Comparison of ENCODE assay signal across 10 cellular contexts in genomic region chr1:29113407-29114117, GRCh38.
"Had no signal": no experiment of that assay in that cellular context is flagged by ENCODE, and none has a peak within 500 bp of the region (broad histone marks: within the 10 kb centered on the region; RNA-seq: fewer than 3 reads in every experiment).

No MANE protein-coding gene starts in this region.

- H3K9me3 Mint-ChIP-seq: activated T-helper 1 cell treated with anti-CD3 and anti-CD28 coated beads, Interleukin-12 subunit alpha, Interleukin-12 subunit beta, Interleukin-2, Interleukin-4 antibody, amounts not matched to agents 30 ng/mL and 10 ng/mL and 1 ng/mL, durations not matched to agents 14 hours and 24 hours and 36 hours; mesothelial cell of epicardium; neural progenitor cell; stimulated activated naive B cell treated with anti-CD40 and anti-IgM and Interleukin-4, amounts not matched to agents 10 μg/mL and 1 μg/mL and 100 μg/mL, for 72 hours had no signal

- H3K4me1 Mint-ChIP-seq: mesothelial cell of epicardium; neural progenitor cell; stimulated activated naive B cell treated with anti-CD40 and anti-IgM and Interleukin-4, amounts not matched to agents 10 μg/mL and 1 μg/mL and 100 μg/mL, for 72 hours had no signal

- DNase-seq: activated CD8-positive, alpha-beta memory T cell treated with anti-CD3 and anti-CD28 coated beads, Interleukin-2, amount 50 U/mL, for 48 hours; heart right ventricle; stimulated activated CD4-positive, alpha-beta T cell treated with anti-CD3 and anti-CD28 coated beads, Interleukin-12 subunit alpha, Interleukin-12 subunit beta, amount 100 ng/mL, for 4 hours; stimulated activated CD4-positive, alpha-beta T cell treated with anti-CD3 and anti-CD28 coated beads, Interleukin-2, amount 100 ng/mL, for 24 hours; stimulated activated naive B cell treated with anti-CD40 and anti-IgM and Interleukin-4, amounts not matched to agents 10 μg/mL and 1 μg/mL and 100 μg/mL, for 72 hours; T-helper 2 cell; transverse colon had no signal

- H3K27ac Mint-ChIP-seq: activated T-helper 1 cell treated with anti-CD3 and anti-CD28 coated beads, Interleukin-12 subunit alpha, Interleukin-12 subunit beta, Interleukin-2, Interleukin-4 antibody, amounts not matched to agents 30 ng/mL and 10 ng/mL and 1 ng/mL, durations not matched to agents 14 hours and 24 hours and 36 hours; mesothelial cell of epicardium; neural progenitor cell; stimulated activated naive B cell treated with anti-CD40 and anti-IgM and Interleukin-4, amounts not matched to agents 10 μg/mL and 1 μg/mL and 100 μg/mL, for 72 hours had no signal

- H3K27me3 Mint-ChIP-seq: stimulated activated naive B cell treated with anti-CD40 and anti-IgM and Interleukin-4, amounts not matched to agents 10 μg/mL and 1 μg/mL and 100 μg/mL, for 72 hours had no signal

- H3K4me3 Mint-ChIP-seq: activated T-helper 1 cell treated with anti-CD3 and anti-CD28 coated beads, Interleukin-12 subunit alpha, Interleukin-12 subunit beta, Interleukin-2, Interleukin-4 antibody, amounts not matched to agents 30 ng/mL and 10 ng/mL and 1 ng/mL, durations not matched to agents 14 hours and 24 hours and 36 hours; mesothelial cell of epicardium; neural progenitor cell; stimulated activated naive B cell treated with anti-CD40 and anti-IgM and Interleukin-4, amounts not matched to agents 10 μg/mL and 1 μg/mL and 100 μg/mL, for 72 hours had no signal
